Comparison of ENCODE assay signal across 26 cellular contexts in the genomic region with DNA sequence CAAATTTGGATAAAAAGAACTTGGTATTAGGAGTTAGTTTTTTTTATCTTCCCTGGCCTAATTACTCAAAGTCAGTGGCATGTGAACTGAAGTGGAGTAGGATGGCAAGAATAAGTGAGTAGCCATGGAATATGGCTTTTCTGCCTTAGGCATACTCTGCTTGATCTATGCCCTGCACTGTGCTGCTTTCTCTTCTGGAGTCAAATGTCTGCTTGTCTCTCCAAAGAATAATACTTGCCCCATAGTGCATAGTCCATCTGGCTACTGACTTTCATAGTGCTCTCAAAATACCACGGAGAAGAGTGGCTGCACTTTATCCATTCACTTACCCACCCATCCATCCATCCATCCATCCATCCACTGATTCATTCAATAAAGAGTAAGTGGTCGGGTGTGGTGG. TPM values are rescaled to one million over a fixed set of nuclear protein-coding genes. Genes with fewer than 3 reads are reported as not detected.
"Had no signal": no experiment of that assay in that cellular context is flagged by ENCODE, and none has a peak within 500 bp of the region (broad histone marks: within the 10 kb centered on the region; RNA-seq: fewer than 3 reads in every experiment).

No MANE protein-coding gene starts in this region.

- DNase-seq: activated CD4-positive, alpha-beta memory T cell treated with anti-CD3 and anti-CD28 coated beads, Interleukin-2, amount 10 ng/mL, durations not matched to agents 7 days and 5 days; activated CD4-positive, alpha-beta T cell treated with anti-CD3 and anti-CD28 coated beads, Interleukin-2, amount 10 ng/mL, durations not matched to agents 24 days and 14 days; activated CD4-positive, CD25-positive, alpha-beta regulatory T cell treated with anti-CD3 and anti-CD28 coated beads, Interleukin-2, amount 50 U/mL, for 72 hours; activated gamma-delta T cell treated with Interleukin-2 at 50 U/mL for 16 hours; activated naive CD4-positive, alpha-beta T cell treated with anti-CD3 and anti-CD28 coated beads, Interleukin-2, amount 50 U/mL, for 16 hours; activated T-cell treated with anti-CD3 and anti-CD28 coated beads, Interleukin-2, amount 50 U/mL, for 4 hours; amniotic stem cell; caudate nucleus; cortex of kidney; effector memory CD8-positive, alpha-beta T cell; head of caudate nucleus; hippocampal formation; left cardiac atrium; lower lobe of right lung; mesendoderm; nucleus accumbens; stimulated activated CD4-positive, alpha-beta T cell treated with anti-CD3 and anti-CD28 coated beads, Interleukin-2, amount 100 ng/mL, for 48 hours; T-helper 17 cell; T1000; trophoblast cell had no signal

- H3K4me1 ChIP-seq: lower lobe of right lung, right atrium auricular region had no signal

- H3K36me3 ChIP-seq: lower lobe of right lung, right atrium auricular region, thoracic aorta had no signal

- H3K27me3 ChIP-seq: right atrium auricular region had no signal

- H3K9me3 ChIP-seq: lower lobe of right lung, right atrium auricular region, thoracic aorta had no signal

- H3K4me3 ChIP-seq: lower lobe of right lung, right atrium auricular region, thoracic aorta had no signal

- ATAC-seq: activated T-cell treated with anti-CD3 and anti-CD28 coated beads, Interleukin-2, amount 50 U/mL, for 4 hours; activated T-helper 17 cell treated with anti-CD3 and anti-CD28 coated beads, Interleukin-2, amount 50 U/mL, for 72 hours; effector memory CD8-positive, alpha-beta T cell; left cardiac atrium; lower lobe of right lung; SK-N-SH treated with all-trans-retinoic acid at 6 μM for 48 hours; T-helper 17 cell had no signal

- H3K27ac ChIP-seq: lower lobe of right lung, right atrium auricular region, thoracic aorta had no signal

RNA-seq across cellular contexts. Expression of gene GREM2, which starts 13.4 kb away (rescaled TPM):
- total RNA-seq: activated T-cell treated with anti-CD3 and anti-CD28 coated beads, Interleukin-2, amount 50 U/mL, for 4 hours; endothelial cell of umbilical vein; left cardiac atrium; pulmonary artery endothelial cell; right atrium auricular region had no signal
